13 cellular contexts compared by ENCODE assay signal in the genomic region with DNA sequence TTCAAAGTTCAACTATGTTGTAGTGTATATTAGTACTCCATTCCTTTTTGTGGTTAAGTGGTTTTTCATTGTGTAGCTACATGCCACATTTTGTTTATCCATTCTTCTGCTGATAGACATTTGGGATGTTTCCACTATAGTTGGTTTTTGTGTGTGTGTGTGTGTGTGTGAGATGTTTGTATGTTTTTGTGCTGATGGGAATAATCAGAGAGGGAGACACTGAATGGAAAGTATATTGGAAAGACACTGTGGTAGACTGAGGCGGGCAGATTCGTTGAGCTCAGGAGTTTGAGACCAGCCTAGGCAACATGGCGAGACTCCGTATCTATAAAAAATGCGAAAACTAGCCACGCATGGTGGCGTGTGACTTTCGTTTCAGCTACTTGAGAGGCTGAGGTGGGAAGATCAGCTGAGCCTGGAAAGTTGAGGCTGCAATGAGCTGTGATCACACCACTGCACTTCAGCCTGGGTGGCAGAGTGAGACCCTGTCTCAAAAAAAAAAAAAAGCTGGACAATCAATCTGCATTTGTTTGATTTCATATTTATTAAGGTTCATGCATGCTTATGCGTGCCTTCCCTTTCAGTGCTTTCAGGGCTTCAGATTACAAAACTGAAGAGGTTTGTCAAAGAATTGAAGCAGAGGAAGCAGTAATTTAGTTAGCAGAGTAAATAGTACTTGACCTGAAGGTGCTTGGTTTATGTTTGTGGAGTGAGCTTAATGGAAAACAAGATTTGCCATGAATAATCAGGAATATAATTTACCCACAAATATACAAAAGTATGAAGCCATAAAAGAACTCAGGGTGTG. TPM values are rescaled to one million over a fixed set of nuclear protein-coding genes. Genes with fewer than 3 reads are reported as not detected.
DNase-seq lines count a peak whose midpoint lies in the region; ATAC-seq and TF ChIP-seq lines count a peak whose summit lies in the region.
"Had no signal": no experiment of that assay in that cellular context is flagged by ENCODE, and none has a peak within 500 bp of the region (broad histone marks: within the 10 kb centered on the region; RNA-seq: fewer than 3 reads in every experiment).

No MANE protein-coding gene starts in this region.

- H3K9me3 Mint-ChIP-seq in T-helper 1 cell treated with Interleukin-12 subunit alpha and Interleukin-12 subunit beta and Interleukin-4 antibody, amounts not matched to agents 30 μg/mL and 1 μg/mL, for 36 hours: no peaks in the 10 kb centered on the region
- no peaks in the 10 kb centered on the region for H3K9me3 Mint-ChIP-seq in activated naive CD8-positive, alpha-beta T cell treated with anti-CD3 and anti-CD28 coated beads, Interleukin-2, amount 10 ng/mL, durations not matched to agents 7 days and 5 days

- peaks cover 6% of the 10 kb centered on the region for H3K4me1 ChIP-seq in osteoblast (ENCODE audit: insufficient read depth, low read length)
- H3K4me1 ChIP-seq: psoas muscle had no signal

- peaks cover 66% of the 10 kb centered on the region for H3K79me2 ChIP-seq in osteoblast (ENCODE audit: insufficient read depth, low read length)

- no peaks in the 10 kb centered on the region for H3K9me3 ChIP-seq in osteoblast (ENCODE audit: low read depth, low read length)
- H3K9me3 ChIP-seq: A549, psoas muscle, SJCRH30 had no signal

- no peak overlapping the region for H3K4me3 ChIP-seq in osteoblast (ENCODE audit: insufficient read depth, low read length)
- H3K4me3 ChIP-seq: A549, psoas muscle, SJCRH30 had no signal

- peak overlapping the region; percentile 79 for H3K27ac Mint-ChIP-seq in T-helper 1 cell treated with Interleukin-12 subunit alpha and Interleukin-12 subunit beta and Interleukin-4 antibody, amounts not matched to agents 30 μg/mL and 1 μg/mL, for 36 hours
- H3K27ac Mint-ChIP-seq in activated naive CD8-positive, alpha-beta T cell treated with anti-CD3 and anti-CD28 coated beads, Interleukin-2, amount 10 ng/mL, durations not matched to agents 7 days and 5 days: peak overlapping the region; percentile 82

- ATAC-seq in activated naive CD8-positive, alpha-beta T cell treated with anti-CD3 and anti-CD28 coated beads, Interleukin-2, amount 10 ng/mL, durations not matched to agents 7 days and 5 days (ENCODE audit: low read depth): no peak
- no peak for ATAC-seq in GM18873 (IDR thresholded peaks at IDR 0.05; ENCODE audit: low FRiP score, unreplicated experiment)
- no peak for ATAC-seq in HG03565 (IDR thresholded peaks at IDR 0.05; ENCODE audit: unreplicated experiment)
- ATAC-seq: A549, psoas muscle had no signal

- POLR2A ChIA-PET in activated naive CD8-positive, alpha-beta T cell treated with anti-CD3 and anti-CD28 coated beads, Interleukin-2, amount 10 ng/mL, durations not matched to agents 7 days and 5 days (lab: Charles Lee): interaction anchor here (0.6 to 2.6 kb wide), 10 partner anchors 9 to 28 kb away, joined by 3 to 7 read pairs (median 4); partner anchors contain the start of gene CHCHD1

- H3K4me3 Mint-ChIP-seq in T-helper 1 cell treated with Interleukin-12 subunit alpha and Interleukin-12 subunit beta and Interleukin-4 antibody, amounts not matched to agents 30 μg/mL and 1 μg/mL, for 36 hours: peak overlapping the region; percentile 14
- H3K4me3 Mint-ChIP-seq in activated naive CD8-positive, alpha-beta T cell treated with anti-CD3 and anti-CD28 coated beads, Interleukin-2, amount 10 ng/mL, durations not matched to agents 7 days and 5 days: peak overlapping the region; percentile 58

- H3K27me3 Mint-ChIP-seq in T-helper 1 cell treated with Interleukin-12 subunit alpha and Interleukin-12 subunit beta and Interleukin-4 antibody, amounts not matched to agents 30 μg/mL and 1 μg/mL, for 36 hours (ENCODE audit: low read depth): no peaks in the 10 kb centered on the region
- H3K27me3 Mint-ChIP-seq in activated naive CD8-positive, alpha-beta T cell treated with anti-CD3 and anti-CD28 coated beads, Interleukin-2, amount 10 ng/mL, durations not matched to agents 7 days and 5 days: no peaks in the 10 kb centered on the region

- peaks cover 48% of the 10 kb centered on the region for H3K4me1 Mint-ChIP-seq in T-helper 1 cell treated with Interleukin-12 subunit alpha and Interleukin-12 subunit beta and Interleukin-4 antibody, amounts not matched to agents 30 μg/mL and 1 μg/mL, for 36 hours (ENCODE audit: low read depth)
- H3K4me1 Mint-ChIP-seq in activated naive CD8-positive, alpha-beta T cell treated with anti-CD3 and anti-CD28 coated beads, Interleukin-2, amount 10 ng/mL, durations not matched to agents 7 days and 5 days: peaks cover 34% of the 10 kb centered on the region

- DNase-seq in T-helper 1 cell: no peak
- peak; percentile 42 for DNase-seq in NCI-H2029 treated with DMSO at 0.1 percent for 48 hours (lab: John Stamatoyannopoulos, UW)
- no peak for DNase-seq in activated naive CD8-positive, alpha-beta T cell treated with anti-CD3 and anti-CD28 coated beads, Interleukin-2, amount 10 ng/mL, durations not matched to agents 7 days and 5 days
- DNase-seq in osteoblast (ENCODE audit: insufficient read length, low spot score, missing footprints): peak; percentile 59
- DNase-seq in SHP77 treated with DMSO at 0.1 percent for 48 hours (lab: John Stamatoyannopoulos, UW): no peak
- DNase-seq: NCI-H524 treated with DMSO at 0.1 percent for 48 hours; psoas muscle; SJCRH30; stimulated activated CD4-positive, alpha-beta T cell treated with anti-CD3 and anti-CD28 coated beads, Interleukin-4, amount 100 ng/mL, for 1 hour had no signal

- H3K27me3 ChIP-seq in osteoblast (ENCODE audit: insufficient read depth, low read length): no peaks in the 10 kb centered on the region
- H3K27me3 ChIP-seq: SJCRH30 had no signal

- peaks cover 45% of the 10 kb centered on the region for H3K36me3 Mint-ChIP-seq in T-helper 1 cell treated with Interleukin-12 subunit alpha and Interleukin-12 subunit beta and Interleukin-4 antibody, amounts not matched to agents 30 μg/mL and 1 μg/mL, for 36 hours (ENCODE audit: low read depth)
- peaks cover 30% of the 10 kb centered on the region for H3K36me3 Mint-ChIP-seq in activated naive CD8-positive, alpha-beta T cell treated with anti-CD3 and anti-CD28 coated beads, Interleukin-2, amount 10 ng/mL, durations not matched to agents 7 days and 5 days

- no peak for TF ChIP-seq CTCF in osteoblast (IDR thresholded peaks at IDR 0.05; ENCODE audit: extremely low read depth, low read depth, low read length)

- no peak overlapping the region for H3K27ac ChIP-seq in osteoblast (ENCODE audit: low read depth, low read length)
- H3K27ac ChIP-seq: A549, psoas muscle, SJCRH30 had no signal

- no peak overlapping the region for H3K4me2 ChIP-seq in osteoblast (ENCODE audit: insufficient read depth, low read length)
- H3K4me2 ChIP-seq: A549 had no signal

- H4K20me1 ChIP-seq in osteoblast (ENCODE audit: insufficient read depth, low read length): peaks cover 46% of the 10 kb centered on the region

- peaks cover 65% of the 10 kb centered on the region for H3K36me3 ChIP-seq in osteoblast (ENCODE audit: insufficient read depth, low read length)

- H2AFZ ChIP-seq in osteoblast (ENCODE audit: low read length): no peak overlapping the region

RNA-seq across cellular contexts. Expression of gene SEC24C, which starts 14.7 kb away (rescaled TPM):
- total RNA-seq in activated naive CD8-positive, alpha-beta T cell treated with anti-CD3 and anti-CD28 coated beads, Interleukin-2, amount 10 ng/mL, durations not matched to agents 7 days and 5 days: 10 to 100 TPM; 96.3 to 96.7 TPM
- total RNA-seq in osteoblast: 28.3 and 28.6 TPM in 2 replicates

RNA-seq across cellular contexts. Expression of gene CHCHD1, which starts 22.9 kb away (rescaled TPM):
- 10 to 100 TPM; 23.0 to 24.8 TPM for total RNA-seq in activated naive CD8-positive, alpha-beta T cell treated with anti-CD3 and anti-CD28 coated beads, Interleukin-2, amount 10 ng/mL, durations not matched to agents 7 days and 5 days
- 11.2 and 12.7 TPM in 2 replicates for total RNA-seq in osteoblast

RNA-seq across cellular contexts. Expression of gene ZSWIM8, which starts 26.5 kb away (rescaled TPM):
- total RNA-seq in activated naive CD8-positive, alpha-beta T cell treated with anti-CD3 and anti-CD28 coated beads, Interleukin-2, amount 10 ng/mL, durations not matched to agents 7 days and 5 days: 10 to 100 TPM; 93.4 to 95.2 TPM
- total RNA-seq in osteoblast: 63.1 and 76.7 TPM in 2 replicates

RNA-seq across cellular contexts. Expression of gene NDST2, which starts 52.5 kb away (rescaled TPM):
- total RNA-seq in activated naive CD8-positive, alpha-beta T cell treated with anti-CD3 and anti-CD28 coated beads, Interleukin-2, amount 10 ng/mL, durations not matched to agents 7 days and 5 days: 10 to 100 TPM; 80.1 to 82.0 TPM
- total RNA-seq in osteoblast: 30.4 and 35.8 TPM in 2 replicates

Comparison
In these comparisons a context has a peak if more than half of its experiments do, and no peak if none do; other contexts are left out.
1. DNase-seq: peak in NCI-H2029 treated with DMSO at 0.1 percent for 48 hours (single experiment) and osteoblast (single experiment); none in T-helper 1 cell (0 of 5), activated naive CD8-positive, alpha-beta T cell treated with anti-CD3 and anti-CD28 coated beads, Interleukin-2, amount 10 ng/mL, durations not matched to agents 7 days and 5 days (single experiment) and SHP77 treated with DMSO at 0.1 percent for 48 hours (single experiment).